Comparison of ENCODE assay signal across 1 cellular context in genomic region chr17:13420294-13421277, GRCh38.
A peak's percentile ranks its signal among the peaks of the same experiment; 100 is the strongest.
TF ChIP-seq lines count a peak whose summit lies in the region.

No MANE protein-coding gene starts in this region.

TF ChIP-seq in HepG2, 621 proteins besides CTCF, POLR2A, EP300 and RAD21 (continued from another document and continues in another):
- TF ChIP-seq ZNF281 (CRISPR knock-in tag; IDR thresholded peaks at IDR 0.05; ENCODE audit: borderline replicate concordance) (peak; percentile 78; the same call in 1 of the 2 replicates), ZNF264 (CRISPR knock-in tag; IDR thresholded peaks at IDR 0.05) (no peak; the same call in 1 of the 2 replicates), ATM (IDR thresholded peaks at IDR 0.05; ENCODE audit: borderline replicate concordance) (peak; percentile 94), ZNF350 (CRISPR knock-in tag; IDR thresholded peaks at IDR 0.05; ENCODE audit: borderline replicate concordance, low read depth) (no peak), ZNF589 (CRISPR knock-in tag; conservative IDR thresholded peaks at IDR 0.05) (no peak), ZNF841 (CRISPR knock-in tag; IDR thresholded peaks at IDR 0.05; ENCODE audit: borderline replicate concordance) (0 out of 2 replicates have a peak, but pooled peaks have one; percentile 38), ETS1 (CRISPR knock-in tag; IDR thresholded peaks at IDR 0.05) (0 out of 2 replicates have a peak, but pooled peaks have one; percentile 40), XBP1 (CRISPR knock-in tag; IDR thresholded peaks at IDR 0.05) (no peak), KDM1A (CRISPR knock-in tag; IDR thresholded peaks at IDR 0.05) (peak; percentile 78; the same call in 1 of the 2 replicates), ZNF30 (CRISPR knock-in tag; IDR thresholded peaks at IDR 0.05) (no peak), ZBTB37 (CRISPR knock-in tag; IDR thresholded peaks at IDR 0.05) (no peak), SRSF1 (optimal IDR thresholded peaks at IDR 0.05; ENCODE audit: low read depth, low read length) (no peak), MYNN (CRISPR knock-in tag; IDR thresholded peaks at IDR 0.05; ENCODE audit: low read depth) (no peak), ZNF335 (CRISPR knock-in tag; IDR thresholded peaks at IDR 0.05) (no peak; the same call in 1 of the 2 replicates), SOX6 (IDR thresholded peaks at IDR 0.05) (no peak), SOX6 (CRISPR knock-in tag; IDR thresholded peaks at IDR 0.05) (peak; percentile 87), HINFP (CRISPR knock-in tag; IDR thresholded peaks at IDR 0.05; ENCODE audit: low read depth) (no peak), CCDC6 (CRISPR knock-in tag; IDR thresholded peaks at IDR 0.05) (no peak), TRIM24 (CRISPR knock-in tag; IDR thresholded peaks at IDR 0.05) (peak; percentile 96), ZNF616 (CRISPR knock-in tag; IDR thresholded peaks at IDR 0.05; ENCODE audit: low read depth) (no peak), ZNF639 (CRISPR knock-in tag; conservative IDR thresholded peaks at IDR 0.05) (no peak), PHF21A (CRISPR knock-in tag; IDR thresholded peaks at IDR 0.05) (peak; percentile 75), NFYC (CRISPR knock-in tag; IDR thresholded peaks at IDR 0.05) (0 out of 2 replicates have a peak, but pooled peaks have one; percentile 14), ZNF17 (CRISPR knock-in tag; IDR thresholded peaks at IDR 0.05) (no peak), EED (CRISPR knock-in tag; IDR thresholded peaks at IDR 0.05) (no peak), ZFP90 (CRISPR knock-in tag; IDR thresholded peaks at IDR 0.05; ENCODE audit: borderline replicate concordance) (no peak), ZFP91 (CRISPR knock-in tag; IDR thresholded peaks at IDR 0.05; ENCODE audit: borderline replicate concordance) (no peak), ZNF414 (CRISPR knock-in tag; IDR thresholded peaks at IDR 0.05) (0 out of 2 replicates have a peak, but pooled peaks have one; percentile 34), CSRNP2 (CRISPR knock-in tag; conservative IDR thresholded peaks at IDR 0.05; ENCODE audit: low read depth) (no peak), DMAP1 (CRISPR knock-in tag; IDR thresholded peaks at IDR 0.05) (no peak), GLI4 (CRISPR knock-in tag; IDR thresholded peaks at IDR 0.05; ENCODE audit: borderline replicate concordance) (no peak), ISX (CRISPR knock-in tag; conservative IDR thresholded peaks at IDR 0.05) (no peak), ZBTB1 (CRISPR knock-in tag; IDR thresholded peaks at IDR 0.05; ENCODE audit: borderline replicate concordance) (0 out of 2 replicates have a peak, but pooled peaks have one; percentile 15), POGZ (CRISPR knock-in tag; IDR thresholded peaks at IDR 0.05) (peak; percentile 91), HOXD1 (CRISPR knock-in tag; IDR thresholded peaks at IDR 0.05) (peak; percentile 56; the same call in 1 of the 2 replicates), ZBTB7A (CRISPR knock-in tag; IDR thresholded peaks at IDR 0.05) (peak; percentile 42; the same call in 1 of the 2 replicates), ZNF672 (CRISPR knock-in tag; IDR thresholded peaks at IDR 0.05) (no peak), TBL1XR1 (IDR thresholded peaks at IDR 0.05; ENCODE audit: borderline replicate concordance, low read length, partially characterized antibody) (peak; percentile 87), BRCA1 (CRISPR knock-in tag; IDR thresholded peaks at IDR 0.05) (no peak), RORA (CRISPR knock-in tag; IDR thresholded peaks at IDR 0.05) (no peak), TIGD3 (CRISPR knock-in tag; IDR thresholded peaks at IDR 0.05; ENCODE audit: borderline replicate concordance) (no peak), ZNF142 (CRISPR knock-in tag; IDR thresholded peaks at IDR 0.05) (no peak), ZNF674 (CRISPR knock-in tag; IDR thresholded peaks at IDR 0.05; ENCODE audit: low read depth) (no peak), TCF7 (IDR thresholded peaks at IDR 0.05; ENCODE audit: low read depth) (peak; percentile 36; the same call in 1 of the 2 replicates)
